Comparison of ENCODE assay signal across 8 cellular contexts in the genomic region with DNA sequence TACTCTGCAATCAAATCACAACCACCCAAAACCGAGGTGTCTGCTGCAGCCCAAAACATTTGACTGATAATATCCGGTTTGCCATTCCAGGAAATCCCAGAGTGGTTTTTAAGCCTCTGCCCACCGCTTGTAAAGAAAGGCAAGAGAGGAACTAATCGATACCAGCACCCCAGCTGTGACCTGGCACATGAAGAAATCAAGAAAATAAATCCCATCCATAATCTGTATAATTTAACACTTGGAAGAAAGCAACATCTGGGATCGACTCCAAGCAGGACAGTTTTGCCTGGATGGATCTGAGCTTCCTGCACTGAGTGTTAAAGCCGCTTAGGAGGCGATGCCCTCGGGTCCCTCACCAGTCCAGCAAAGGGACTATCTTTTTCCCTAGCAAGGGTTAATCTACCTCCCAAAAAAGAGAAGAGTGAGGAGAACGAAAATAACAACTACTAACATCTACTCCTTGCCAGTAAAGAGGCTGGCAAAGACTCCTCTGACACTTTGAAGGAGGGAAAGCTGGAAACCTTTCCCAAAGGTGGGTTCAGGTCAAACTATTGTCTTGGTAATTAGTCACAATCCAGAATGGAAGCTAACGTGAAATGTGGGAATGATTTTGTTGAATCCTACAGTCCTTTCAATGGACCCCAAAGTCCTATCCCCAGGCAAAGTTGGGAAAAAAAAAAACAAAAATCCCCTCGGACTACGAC. TPM values are rescaled to one million over a fixed set of nuclear protein-coding genes. Genes with fewer than 3 reads are reported as not detected.
DNase-seq lines count a peak whose midpoint lies in the region; ATAC-seq, FAIRE-seq and TF ChIP-seq lines count a peak whose summit lies in the region.

No MANE protein-coding gene starts in this region.

- intact Hi-C loops in heart left ventricle (cut with DNase I) (loop anchor here in 8 of 10 donors (5.0 to 10.0 kb wide), 10 partner anchors 42 to 439 kb away; no protein-coding TSS in a partner anchor), Right ventricle myocardium superior (cut with DNase I) (loop anchor here (10.0 kb wide), 1 partner anchor 149 kb away; no protein-coding TSS in a partner anchor)

- TF ChIP-seq CTCF in heart left ventricle (IDR thresholded peaks at IDR 0.05) (no peak), fibroblast of lung (conservative IDR thresholded peaks at IDR 0.05 in 1 of 2, IDR thresholded peaks at IDR 0.05 in 1 of 2; ENCODE audit: low read depth in 1 of 2, low read length in 2 of 2) (no peak), progenitor cell of endocrine pancreas (IDR thresholded peaks at IDR 0.05; ENCODE audit: unreplicated experiment) (no peak)

- peak overlapping the region; percentile 88 for H3K4me2 ChIP-seq in fibroblast of lung (ENCODE audit: extremely low read depth, insufficient read depth, low read length)

- 4 to 8% (median 7%) methylated on average over 12 of the region's 12 CpGs for WGBS in heart left ventricle, 4 donors

- peak overlapping the region; percentile 99 for H3K4me3 Mint-ChIP-seq in progenitor cell of endocrine pancreas (ENCODE audit: low read depth)

- ATAC-seq in heart left ventricle = no peak
- no peak for ATAC-seq in Right ventricle myocardium superior (ENCODE audit: poor library complexity)
- ATAC-seq in GM19467 (IDR thresholded peaks at IDR 0.05; ENCODE audit: unreplicated experiment) = no peak

- TF ChIP-seq POLR2A in heart left ventricle (IDR thresholded peaks at IDR 0.05) = no peak

- H3K9me3 ChIP-seq in heart left ventricle (no peaks in the 10 kb centered on the region), fibroblast of lung (ENCODE audit: control insufficient read depth, insufficient read depth, low read depth, low read length) (no peaks in the 10 kb centered on the region)

- H2AFZ ChIP-seq in fibroblast of lung (ENCODE audit: low read length) = peak overlapping the region; percentile 39

- no peaks in the 10 kb centered on the region for H3K36me3 Mint-ChIP-seq in progenitor cell of endocrine pancreas (ENCODE audit: insufficient read depth)

- H3K4me1 ChIP-seq in heart left ventricle = peaks cover 0 to 42% (median 20%) of the 10 kb centered on the region in 12 donors
- no peaks in the 10 kb centered on the region for H3K4me1 ChIP-seq in fibroblast of lung (ENCODE audit: control insufficient read depth, extremely low read depth, insufficient read depth, low read length)

- no peaks in the 10 kb centered on the region for H3K27me3 Mint-ChIP-seq in progenitor cell of endocrine pancreas

- peaks cover 25% of the 10 kb centered on the region for H3K4me1 Mint-ChIP-seq in progenitor cell of endocrine pancreas (ENCODE audit: low read depth)

- no peaks in the 10 kb centered on the region for H3K9me3 Mint-ChIP-seq in progenitor cell of endocrine pancreas (ENCODE audit: low read depth)

- H3K27ac ChIP-seq in heart left ventricle (peak overlapping the region in 11 of 12 donors; percentile 76 to 95 (median 90)), fibroblast of lung (ENCODE audit: insufficient read depth, low read length) (peak overlapping the region; percentile 53)

- DNase-seq in heart left ventricle = no peak
- no peak for DNase-seq in Right ventricle myocardium superior
- DNase-seq in SK-N-DZ (ENCODE audit: low spot score) = peak; percentile 19
- peak in 1 of 2 donors; percentile 40 for DNase-seq in fibroblast of lung (ENCODE audit: low read depth in 2 of 2)
- no peak for DNase-seq in progenitor cell of endocrine pancreas (ENCODE audit: low spot score, unreplicated experiment)
- no peak for DNase-seq in urothelium cell line (ENCODE audit: low spot score)
- no peak for DNase-seq in DMS114 treated with DMSO at 0.1 percent for 48 hours (lab: John Stamatoyannopoulos, UW; ENCODE audit: unreplicated experiment)

- no peak for FAIRE-seq in urothelium cell line (lab: Jason Lieb, UNC)

- peak overlapping the region; percentile 57 to 98 (median 88) for H3K4me3 ChIP-seq in heart left ventricle
- H3K4me3 ChIP-seq in fibroblast of lung (replicated peaks in 1 of 4; ENCODE audit: control extremely low read depth in 1 of 4, insufficient read depth in 1 of 4, low read depth in 3 of 4, low read length in 4 of 4) = peak overlapping the region; percentile 66 to 100 (median 84)

- H3K36me3 ChIP-seq in heart left ventricle (no peaks in the 10 kb centered on the region), fibroblast of lung (ENCODE audit: control insufficient read depth, insufficient read depth, low read length) (no peaks in the 10 kb centered on the region)

- H3K27me3 ChIP-seq in heart left ventricle (no peaks in the 10 kb centered on the region), fibroblast of lung (ENCODE audit: control insufficient read depth, insufficient read depth, low read length) (no peaks in the 10 kb centered on the region)

- peaks cover 67% of the 10 kb centered on the region for H3K79me2 ChIP-seq in fibroblast of lung (ENCODE audit: control insufficient read depth, insufficient read depth, low read length)

- no peaks in the 10 kb centered on the region for H4K20me1 ChIP-seq in fibroblast of lung (ENCODE audit: control insufficient read depth, extremely low read depth, insufficient read depth, low read length)

- peak overlapping the region; percentile 98 for H3K27ac Mint-ChIP-seq in progenitor cell of endocrine pancreas

- H3K9ac ChIP-seq in fibroblast of lung (ENCODE audit: insufficient read depth, low read length) = peak overlapping the region; percentile 33

RNA-seq across cellular contexts. Expression of a gene that starts 2.0 kb away (rescaled TPM):
- 10 to 100 TPM in 8 of 9 donors, 1 to 10 TPM in 1; 9.7 to 40.8 (median 17.0) TPM for total RNA-seq in heart left ventricle
- polyA plus RNA-seq in heart left ventricle = 1 to 10 TPM; 5.1 to 5.8 TPM
- 14.9 TPM for total RNA-seq in Right ventricle myocardium superior
- polyA plus RNA-seq in SK-N-DZ (2014; cell fraction: cytosol; rRNA removed) = 14.3 and 21.6 TPM in 2 replicates
- 31.5 and 35.8 TPM in 2 replicates for polyA plus RNA-seq in SK-N-DZ (2014; cell fraction: nucleus; rRNA removed)
- 30.3 and 39.3 TPM in 2 replicates for total RNA-seq in fibroblast of lung
- polyA plus RNA-seq in fibroblast of lung = 20.8 and 31.9 TPM in 2 replicates
- polyA plus RNA-seq in fibroblast of lung (2012) = 12.9 and 14.5 TPM in 2 replicates
- 18.3 and 22.5 TPM in 2 replicates for polyA minus RNA-seq in fibroblast of lung (ENCODE audit: low replicate concordance)
- 28.8 and 33.8 TPM in 2 replicates for total RNA-seq in progenitor cell of endocrine pancreas

RNA-seq across cellular contexts. Expression of a gene that starts 2.3 kb away (rescaled TPM):
- total RNA-seq in heart left ventricle = 10 to 100 TPM; 10.3 to 26.5 (median 16.6) TPM
- 10 to 100 TPM; 10.6 to 12.2 TPM for polyA plus RNA-seq in heart left ventricle
- total RNA-seq in Right ventricle myocardium superior = 12.6 TPM
- 22.5 and 27.3 TPM in 2 replicates for polyA plus RNA-seq in SK-N-DZ (2014; cell fraction: cytosol; rRNA removed)
- 11.1 and 14.8 TPM in 2 replicates for polyA plus RNA-seq in SK-N-DZ (2014; cell fraction: nucleus; rRNA removed)
- 66.6 and 83.0 TPM in 2 replicates for total RNA-seq in fibroblast of lung
- polyA plus RNA-seq in fibroblast of lung = 16.8 and 23.1 TPM in 2 replicates
- polyA plus RNA-seq in fibroblast of lung (2012) = 12.4 and 15.8 TPM in 2 replicates
- polyA minus RNA-seq in fibroblast of lung (ENCODE audit: low replicate concordance) = 0.30 and 3.0 TPM in 2 replicates
- total RNA-seq in progenitor cell of endocrine pancreas = 24.3 and 25.9 TPM in 2 replicates
